ENCODE assay signal across 8 cellular contexts in the genomic region with DNA sequence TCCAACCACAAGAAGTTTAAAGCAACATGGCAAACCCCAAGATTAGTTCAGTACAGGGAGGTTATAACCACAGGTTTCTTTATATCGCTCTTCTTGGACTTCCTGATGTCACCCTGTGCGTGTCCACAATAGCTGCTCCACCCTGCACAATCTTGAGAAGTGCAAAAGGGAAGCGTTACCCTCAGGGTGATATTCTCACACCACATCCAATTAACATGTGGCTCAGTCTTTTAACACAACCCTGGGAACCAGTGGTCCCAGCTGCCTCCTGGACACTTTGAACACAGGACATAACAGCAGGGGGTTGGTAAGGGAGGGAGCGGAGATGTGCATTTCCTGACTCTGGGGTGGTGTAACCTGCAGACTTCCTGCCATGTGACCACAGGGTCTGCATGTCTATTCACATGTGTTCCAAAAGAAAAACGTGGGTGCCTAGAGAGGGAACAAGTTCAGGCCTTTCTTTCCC.
DNase-seq lines count a peak whose midpoint lies in the region; ATAC-seq and TF ChIP-seq lines count a peak whose summit lies in the region.

No MANE protein-coding gene starts in this region.

- H3K27me3 ChIP-seq in mammary epithelial cell (ENCODE audit: insufficient read depth, low read length) = no peaks in the 10 kb centered on the region

- H3K9ac ChIP-seq in mammary epithelial cell (ENCODE audit: insufficient read depth, low read length) = no peak overlapping the region

- H3K4me1 Mint-ChIP-seq in MCF 10A (ENCODE audit: insufficient read depth, unreplicated experiment) (peaks cover 9% of the 10 kb centered on the region), endothelial cell (ENCODE audit: unreplicated experiment) (peaks cover 40% of the 10 kb centered on the region)

- 71% methylated on average over 5 of the region's 5 CpGs for WGBS in mammary epithelial cell (ENCODE audit: low coverage, missing lambda C conversion rate)

- TF ChIP-seq CTCF in mammary epithelial cell (conservative IDR thresholded peaks at IDR 0.05 in 1 of 2, IDR thresholded peaks at IDR 0.05 in 1 of 2; ENCODE audit: extremely low read depth in 1 of 2, insufficient read depth in 1 of 2, low read depth in 1 of 2, low read length in 2 of 2) = no peak
- no peak for TF ChIP-seq CTCF in MCF 10A (IDR thresholded peaks at IDR 0.05; ENCODE audit: unreplicated experiment)
- no peak for TF ChIP-seq CTCF in endothelial cell (IDR thresholded peaks at IDR 0.05; ENCODE audit: unreplicated experiment)

- DNase-seq in mammary epithelial cell (no peak), MCF 10A (ENCODE audit: unreplicated experiment) (no peak), endothelial cell (ENCODE audit: low spot score) (peak; percentile 17), mesenteric fat pad (ENCODE audit: low spot score) (no peak), NCI-H510A treated with DMSO at 0.1 percent for 48 hours (lab: John Stamatoyannopoulos, UW) (no peak)
- peak; percentile 21 for DNase-seq in activated CD4-positive, alpha-beta T cell treated with anti-CD3 and anti-CD28 coated beads for 1 hour
- peak; percentile 26 for DNase-seq in stimulated activated CD8-positive, alpha-beta memory T cell treated with anti-CD3 and anti-CD28 coated beads, Interleukin-4, amount 100 ng/mL, for 24 hours (ENCODE audit: low read depth)

- CTCF ChIA-PET in mammary epithelial cell (lab: Charles Lee; ENCODE audit: low non-redundant PET) (no interaction called here), MCF 10A (lab: Yijun Ruan, JAX) (interaction anchor here (0.7 kb wide), 1 partner anchor 909 kb away, joined by 3 read pairs; no protein-coding TSS in a partner anchor)

- no peaks in the 10 kb centered on the region for H3K36me3 ChIP-seq in mammary epithelial cell (ENCODE audit: insufficient read depth, low read length)

- no peak overlapping the region for H3K4me3 ChIP-seq in mammary epithelial cell (replicated peaks in 1 of 3; ENCODE audit: insufficient read depth in 1 of 3, low read depth in 2 of 3, low read length in 3 of 3)

- no peaks in the 10 kb centered on the region for H4K20me1 ChIP-seq in mammary epithelial cell (ENCODE audit: insufficient read depth, low read length)

- H2AFZ ChIP-seq in mammary epithelial cell (ENCODE audit: low read depth, low read length) = peak overlapping the region; percentile 47

- intact Hi-C loops in mammary epithelial cell (cut with micrococcal nuclease) (no loop called here), MCF 10A (cut with micrococcal nuclease) (no loop called here)

- no peaks in the 10 kb centered on the region for H3K9me3 Mint-ChIP-seq in MCF 10A (ENCODE audit: unreplicated experiment)
- no peaks in the 10 kb centered on the region for H3K9me3 Mint-ChIP-seq in endothelial cell (ENCODE audit: unreplicated experiment)

- POLR2A ChIA-PET in MCF 10A (lab: Yijun Ruan, JAX) = no interaction called here

- H3K36me3 Mint-ChIP-seq in MCF 10A (ENCODE audit: insufficient read depth, unreplicated experiment) = no peaks in the 10 kb centered on the region
- H3K36me3 Mint-ChIP-seq in endothelial cell (ENCODE audit: low read depth, unreplicated experiment) = no peaks in the 10 kb centered on the region

- peak; percentile 92 for ATAC-seq in HG03342 (IDR thresholded peaks at IDR 0.05; ENCODE audit: unreplicated experiment)

- BruUV-seq in mammary epithelial cell (replicated peaks; lab: Mats Ljungman, UMichigan) (no TSS peak), MCF 10A (replicated peaks; lab: Mats Ljungman, UMichigan) (no TSS peak)

- no peak overlapping the region for H3K4me2 ChIP-seq in mammary epithelial cell (ENCODE audit: insufficient read depth, low read depth, low read length)

- H3K79me2 ChIP-seq in mammary epithelial cell (ENCODE audit: insufficient read depth, low read length) = no peaks in the 10 kb centered on the region

- H3K27ac Mint-ChIP-seq in MCF 10A (ENCODE audit: low read depth, unreplicated experiment) (no peak overlapping the region), endothelial cell (ENCODE audit: unreplicated experiment) (peak overlapping the region; percentile 96)

- dilution Hi-C loops in mammary epithelial cell (cut with HindIII; ENCODE audit: low sequenced_read_pairs) = no loop called here

- no peak overlapping the region for H3K27ac ChIP-seq in mammary epithelial cell (ENCODE audit: insufficient read depth, low read depth, low read length)

- peaks cover 4% of the 10 kb centered on the region for H3K4me1 ChIP-seq in mammary epithelial cell (ENCODE audit: insufficient read depth, low read length)

- no peaks in the 10 kb centered on the region for H3K27me3 Mint-ChIP-seq in MCF 10A (ENCODE audit: insufficient read depth, unreplicated experiment)
- no peaks in the 10 kb centered on the region for H3K27me3 Mint-ChIP-seq in endothelial cell (ENCODE audit: unreplicated experiment)

- H3K4me3 Mint-ChIP-seq in MCF 10A (ENCODE audit: unreplicated experiment) (no peak overlapping the region), endothelial cell (ENCODE audit: unreplicated experiment) (peak overlapping the region; percentile 40)

- in situ Hi-C loops in mammary epithelial cell (cut with MboI; ENCODE audit: low sequenced_read_pairs in 2 of 2) = no loop called here

- no peaks in the 10 kb centered on the region for H3K9me3 ChIP-seq in mammary epithelial cell (replicated peaks; ENCODE audit: insufficient read depth, low read length)

Comparison
In these comparisons a context has a peak if more than half of its experiments do, and no peak if none do; other contexts are left out.
1. DNase-seq: peak in activated CD4-positive, alpha-beta T cell treated with anti-CD3 and anti-CD28 coated beads for 1 hour (single experiment), endothelial cell (single experiment) and stimulated activated CD8-positive, alpha-beta memory T cell treated with anti-CD3 and anti-CD28 coated beads, Interleukin-4, amount 100 ng/mL, for 24 hours (single experiment); none in mammary epithelial cell (single experiment), MCF 10A (single experiment), mesenteric fat pad (single experiment) and NCI-H510A treated with DMSO at 0.1 percent for 48 hours (single experiment).